ENCODE assay signal across 1 cellular context in the genomic region with DNA sequence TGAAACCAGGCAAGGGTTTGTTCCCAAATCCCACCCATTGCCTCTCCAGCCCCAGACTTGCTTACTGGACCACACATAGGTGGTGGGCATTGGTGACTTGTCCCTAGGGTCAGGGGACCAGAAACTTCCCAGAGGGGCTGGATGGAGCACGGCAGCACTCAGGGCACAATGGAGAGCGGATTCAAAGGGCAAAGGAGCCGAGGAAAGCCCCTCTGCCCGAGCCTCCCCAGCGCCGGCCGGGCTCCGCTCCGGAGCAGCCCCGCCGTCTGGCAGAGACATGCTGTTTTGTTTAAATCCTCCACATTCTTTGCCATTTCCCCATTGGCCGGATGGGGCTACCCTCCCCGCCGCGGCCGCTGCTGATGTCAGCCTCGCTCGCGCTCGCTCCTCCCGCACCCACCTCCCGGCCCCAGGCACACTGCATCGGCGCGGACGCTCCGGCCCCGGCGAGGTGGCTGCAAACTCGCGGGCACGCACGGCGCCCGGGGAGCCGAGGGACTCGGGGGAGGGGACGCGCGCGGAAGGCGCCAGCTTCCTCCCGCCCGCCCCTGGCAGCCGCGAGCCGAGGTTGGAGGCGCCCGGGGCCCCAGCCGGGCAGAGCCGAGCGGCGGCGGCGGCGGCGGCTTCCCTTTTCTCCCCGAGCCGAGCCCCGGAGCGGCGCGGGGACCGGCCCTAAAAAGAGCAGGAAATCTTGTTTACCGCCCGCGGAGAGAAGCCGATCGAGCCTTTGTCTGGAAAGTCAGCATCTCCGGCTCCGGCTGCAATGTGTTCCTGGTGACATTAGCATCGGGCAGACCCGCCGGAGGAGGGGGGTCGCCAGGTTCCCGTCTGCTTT.
TF ChIP-seq lines count a peak whose summit lies in the region.

Gene PITPNC1 (plus strand): TSS at position 390 of the 835 bp plus-strand sequence.

TF ChIP-seq in HepG2, 621 proteins besides CTCF, POLR2A, EP300 and RAD21 (continued from another document and continues in another):
- TF ChIP-seq, protein P1, sequence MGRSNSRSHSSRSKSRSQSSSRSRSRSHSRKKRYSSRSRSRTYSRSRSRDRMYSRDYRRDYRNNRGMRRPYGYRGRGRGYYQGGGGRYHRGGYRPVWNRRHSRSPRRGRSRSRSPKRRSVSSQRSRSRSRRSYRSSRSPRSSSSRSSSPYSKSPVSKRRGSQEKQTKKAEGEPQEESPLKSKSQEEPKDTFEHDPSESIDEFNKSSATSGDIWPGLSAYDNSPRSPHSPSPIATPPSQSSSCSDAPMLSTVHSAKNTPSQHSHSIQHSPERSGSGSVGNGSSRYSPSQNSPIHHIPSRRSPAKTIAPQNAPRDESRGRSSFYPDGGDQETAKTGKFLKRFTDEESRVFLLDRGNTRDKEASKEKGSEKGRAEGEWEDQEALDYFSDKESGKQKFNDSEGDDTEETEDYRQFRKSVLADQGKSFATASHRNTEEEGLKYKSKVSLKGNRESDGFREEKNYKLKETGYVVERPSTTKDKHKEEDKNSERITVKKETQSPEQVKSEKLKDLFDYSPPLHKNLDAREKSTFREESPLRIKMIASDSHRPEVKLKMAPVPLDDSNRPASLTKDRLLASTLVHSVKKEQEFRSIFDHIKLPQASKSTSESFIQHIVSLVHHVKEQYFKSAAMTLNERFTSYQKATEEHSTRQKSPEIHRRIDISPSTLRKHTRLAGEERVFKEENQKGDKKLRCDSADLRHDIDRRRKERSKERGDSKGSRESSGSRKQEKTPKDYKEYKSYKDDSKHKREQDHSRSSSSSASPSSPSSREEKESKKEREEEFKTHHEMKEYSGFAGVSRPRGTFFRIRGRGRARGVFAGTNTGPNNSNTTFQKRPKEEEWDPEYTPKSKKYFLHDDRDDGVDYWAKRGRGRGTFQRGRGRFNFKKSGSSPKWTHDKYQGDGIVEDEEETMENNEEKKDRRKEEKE (IDR thresholded peaks at IDR 0.05): no peak
- TF ChIP-seq, protein P2, sequence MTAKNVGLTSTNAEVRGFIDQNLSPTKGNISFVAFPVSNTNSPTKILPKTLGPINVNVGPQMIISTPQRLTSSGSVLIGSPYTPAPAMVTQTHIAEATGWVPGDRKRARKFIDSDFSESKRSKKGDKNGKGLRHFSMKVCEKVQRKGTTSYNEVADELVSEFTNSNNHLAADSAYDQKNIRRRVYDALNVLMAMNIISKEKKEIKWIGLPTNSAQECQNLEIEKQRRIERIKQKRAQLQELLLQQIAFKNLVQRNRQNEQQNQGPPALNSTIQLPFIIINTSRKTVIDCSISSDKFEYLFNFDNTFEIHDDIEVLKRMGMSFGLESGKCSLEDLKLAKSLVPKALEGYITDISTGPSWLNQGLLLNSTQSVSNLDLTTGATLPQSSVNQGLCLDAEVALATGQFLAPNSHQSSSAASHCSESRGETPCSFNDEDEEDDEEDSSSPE (CRISPR knock-in tag; IDR thresholded peaks at IDR 0.05): peak; percentile 68; the same call in 1 of the 2 replicates
- TF ChIP-seq RBM39 (IDR thresholded peaks at IDR 0.05; ENCODE audit: low read depth, low read length, poor library complexity, severe bottlenecking) (peak; percentile 39), ZNF816 (CRISPR knock-in tag; IDR thresholded peaks at IDR 0.05; ENCODE audit: borderline replicate concordance) (no peak), RFXAP (CRISPR knock-in tag; IDR thresholded peaks at IDR 0.05; ENCODE audit: borderline replicate concordance) (no peak), MIER2 (CRISPR knock-in tag; IDR thresholded peaks at IDR 0.05) (no peak), SP5 (CRISPR knock-in tag; IDR thresholded peaks at IDR 0.05; ENCODE audit: borderline replicate concordance, low read depth) (no peak), SIN3A (IDR thresholded peaks at IDR 0.05; ENCODE audit: borderline replicate concordance, low read depth, low read length) (peak; percentile 58; the same call in 1 of the 2 replicates), CHD2 (IDR thresholded peaks at IDR 0.05; ENCODE audit: low read depth, low read length) (no peak), ZNF563 (CRISPR knock-in tag; IDR thresholded peaks at IDR 0.05) (peak; percentile 88), ZMYM4 (CRISPR knock-in tag; IDR thresholded peaks at IDR 0.05) (peak; percentile 30; the same call in 1 of the 2 replicates), DMTF1 (CRISPR knock-in tag; IDR thresholded peaks at IDR 0.05) (no peak), SALL1 (CRISPR knock-in tag; IDR thresholded peaks at IDR 0.05) (peak; percentile 56), ZEB1 (IDR thresholded peaks at IDR 0.05; ENCODE audit: insufficient replicate concordance, low read depth) (no peak), ZNF282 (IDR thresholded peaks at IDR 0.05; ENCODE audit: partially characterized antibody) (no peak), ZBTB7A (CRISPR knock-in tag; IDR thresholded peaks at IDR 0.05) (peak; percentile 63; the same call in 1 of the 2 replicates), REPIN1 (CRISPR knock-in tag; IDR thresholded peaks at IDR 0.05; ENCODE audit: borderline replicate concordance, low read depth) (no peak), CHD4 (IDR thresholded peaks at IDR 0.05; ENCODE audit: borderline replicate concordance, low read length) (no peak), ZNF44 (CRISPR knock-in tag; IDR thresholded peaks at IDR 0.05) (no peak), PAX8 (CRISPR knock-in tag; IDR thresholded peaks at IDR 0.05; ENCODE audit: borderline replicate concordance) (0 out of 2 replicates have a peak, but pooled peaks have one; percentile 22), ZFP37 (CRISPR knock-in tag; IDR thresholded peaks at IDR 0.05; ENCODE audit: borderline replicate concordance) (peak; percentile 66; the same call in 1 of the 2 replicates), ZNF570 (CRISPR knock-in tag; IDR thresholded peaks at IDR 0.05; ENCODE audit: borderline replicate concordance) (no peak), NR0B2 (CRISPR knock-in tag; IDR thresholded peaks at IDR 0.05) (peak; percentile 65; the same call in 1 of the 2 replicates), CBX5 (CRISPR knock-in tag; IDR thresholded peaks at IDR 0.05; ENCODE audit: borderline replicate concordance) (no peak), ZNF580 (CRISPR knock-in tag; IDR thresholded peaks at IDR 0.05; ENCODE audit: borderline replicate concordance, low read depth) (0 out of 2 replicates have a peak, but pooled peaks have one; percentile 19), ZNF639 (CRISPR knock-in tag; conservative IDR thresholded peaks at IDR 0.05) (0 out of 2 replicates have a peak, but pooled peaks have one; percentile 26), TOPORS (CRISPR knock-in tag; IDR thresholded peaks at IDR 0.05) (no peak), ZNF512B (CRISPR knock-in tag; IDR thresholded peaks at IDR 0.05; ENCODE audit: borderline replicate concordance) (no peak; the same call in 1 of the 2 replicates)
- TF ChIP-seq, protein P3, sequence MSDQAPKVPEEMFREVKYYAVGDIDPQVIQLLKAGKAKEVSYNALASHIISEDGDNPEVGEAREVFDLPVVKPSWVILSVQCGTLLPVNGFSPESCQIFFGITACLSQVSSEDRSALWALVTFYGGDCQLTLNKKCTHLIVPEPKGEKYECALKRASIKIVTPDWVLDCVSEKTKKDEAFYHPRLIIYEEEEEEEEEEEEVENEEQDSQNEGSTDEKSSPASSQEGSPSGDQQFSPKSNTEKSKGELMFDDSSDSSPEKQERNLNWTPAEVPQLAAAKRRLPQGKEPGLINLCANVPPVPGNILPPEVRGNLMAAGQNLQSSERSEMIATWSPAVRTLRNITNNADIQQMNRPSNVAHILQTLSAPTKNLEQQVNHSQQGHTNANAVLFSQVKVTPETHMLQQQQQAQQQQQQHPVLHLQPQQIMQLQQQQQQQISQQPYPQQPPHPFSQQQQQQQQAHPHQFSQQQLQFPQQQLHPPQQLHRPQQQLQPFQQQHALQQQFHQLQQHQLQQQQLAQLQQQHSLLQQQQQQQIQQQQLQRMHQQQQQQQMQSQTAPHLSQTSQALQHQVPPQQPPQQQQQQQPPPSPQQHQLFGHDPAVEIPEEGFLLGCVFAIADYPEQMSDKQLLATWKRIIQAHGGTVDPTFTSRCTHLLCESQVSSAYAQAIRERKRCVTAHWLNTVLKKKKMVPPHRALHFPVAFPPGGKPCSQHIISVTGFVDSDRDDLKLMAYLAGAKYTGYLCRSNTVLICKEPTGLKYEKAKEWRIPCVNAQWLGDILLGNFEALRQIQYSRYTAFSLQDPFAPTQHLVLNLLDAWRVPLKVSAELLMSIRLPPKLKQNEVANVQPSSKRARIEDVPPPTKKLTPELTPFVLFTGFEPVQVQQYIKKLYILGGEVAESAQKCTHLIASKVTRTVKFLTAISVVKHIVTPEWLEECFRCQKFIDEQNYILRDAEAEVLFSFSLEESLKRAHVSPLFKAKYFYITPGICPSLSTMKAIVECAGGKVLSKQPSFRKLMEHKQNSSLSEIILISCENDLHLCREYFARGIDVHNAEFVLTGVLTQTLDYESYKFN (CRISPR knock-in tag; conservative IDR thresholded peaks at IDR 0.05): 0 out of 2 replicates have a peak, but pooled peaks have one; percentile 12
- TF ChIP-seq, protein P4, sequence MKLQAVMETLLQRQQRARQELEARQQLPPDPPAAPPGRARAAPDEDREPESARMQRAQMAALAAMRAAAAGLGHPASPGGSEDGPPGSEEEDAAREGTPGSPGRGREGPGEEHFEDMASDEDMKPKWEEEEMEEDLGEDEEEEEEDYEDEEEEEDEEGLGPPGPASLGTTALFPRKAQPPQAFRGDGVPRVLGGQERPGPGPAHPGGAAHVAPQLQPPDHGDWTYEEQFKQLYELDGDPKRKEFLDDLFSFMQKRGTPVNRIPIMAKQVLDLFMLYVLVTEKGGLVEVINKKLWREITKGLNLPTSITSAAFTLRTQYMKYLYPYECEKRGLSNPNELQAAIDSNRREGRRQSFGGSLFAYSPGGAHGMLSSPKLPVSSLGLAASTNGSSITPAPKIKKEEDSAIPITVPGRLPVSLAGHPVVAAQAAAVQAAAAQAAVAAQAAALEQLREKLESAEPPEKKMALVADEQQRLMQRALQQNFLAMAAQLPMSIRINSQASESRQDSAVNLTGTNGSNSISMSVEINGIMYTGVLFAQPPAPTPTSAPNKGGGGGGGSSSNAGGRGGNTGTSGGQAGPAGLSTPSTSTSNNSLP (IDR thresholded peaks at IDR 0.05; ENCODE audit: low read depth, low read length): no peak
- TF ChIP-seq, protein P5, sequence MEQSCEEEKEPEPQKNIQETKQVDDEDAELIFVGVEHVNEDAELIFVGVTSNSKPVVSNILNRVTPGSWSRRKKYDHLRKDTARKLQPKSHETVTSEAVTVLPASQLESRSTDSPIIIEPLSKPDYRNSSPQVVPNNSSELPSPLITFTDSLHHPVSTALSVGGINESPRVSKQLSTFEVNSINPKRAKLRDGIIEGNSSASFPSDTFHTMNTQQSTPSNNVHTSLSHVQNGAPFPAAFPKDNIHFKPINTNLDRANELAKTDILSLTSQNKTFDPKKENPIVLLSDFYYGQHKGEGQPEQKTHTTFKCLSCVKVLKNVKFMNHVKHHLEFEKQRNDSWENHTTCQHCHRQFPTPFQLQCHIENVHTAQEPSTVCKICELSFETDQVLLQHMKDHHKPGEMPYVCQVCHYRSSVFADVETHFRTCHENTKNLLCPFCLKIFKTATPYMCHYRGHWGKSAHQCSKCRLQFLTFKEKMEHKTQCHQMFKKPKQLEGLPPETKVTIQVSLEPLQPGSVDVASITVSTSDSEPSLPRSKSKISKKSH (CRISPR knock-in tag; IDR thresholded peaks at IDR 0.05; ENCODE audit: borderline replicate concordance): no peak; the same call in 1 of the 2 replicates
- TF ChIP-seq, protein P6, sequence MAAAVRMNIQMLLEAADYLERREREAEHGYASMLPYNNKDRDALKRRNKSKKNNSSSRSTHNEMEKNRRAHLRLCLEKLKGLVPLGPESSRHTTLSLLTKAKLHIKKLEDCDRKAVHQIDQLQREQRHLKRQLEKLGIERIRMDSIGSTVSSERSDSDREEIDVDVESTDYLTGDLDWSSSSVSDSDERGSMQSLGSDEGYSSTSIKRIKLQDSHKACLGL (CRISPR knock-in tag; IDR thresholded peaks at IDR 0.05): no peak; the same call in 1 of the 2 replicates
